ENCODE assay signal across 1 cellular context in the genomic region with DNA sequence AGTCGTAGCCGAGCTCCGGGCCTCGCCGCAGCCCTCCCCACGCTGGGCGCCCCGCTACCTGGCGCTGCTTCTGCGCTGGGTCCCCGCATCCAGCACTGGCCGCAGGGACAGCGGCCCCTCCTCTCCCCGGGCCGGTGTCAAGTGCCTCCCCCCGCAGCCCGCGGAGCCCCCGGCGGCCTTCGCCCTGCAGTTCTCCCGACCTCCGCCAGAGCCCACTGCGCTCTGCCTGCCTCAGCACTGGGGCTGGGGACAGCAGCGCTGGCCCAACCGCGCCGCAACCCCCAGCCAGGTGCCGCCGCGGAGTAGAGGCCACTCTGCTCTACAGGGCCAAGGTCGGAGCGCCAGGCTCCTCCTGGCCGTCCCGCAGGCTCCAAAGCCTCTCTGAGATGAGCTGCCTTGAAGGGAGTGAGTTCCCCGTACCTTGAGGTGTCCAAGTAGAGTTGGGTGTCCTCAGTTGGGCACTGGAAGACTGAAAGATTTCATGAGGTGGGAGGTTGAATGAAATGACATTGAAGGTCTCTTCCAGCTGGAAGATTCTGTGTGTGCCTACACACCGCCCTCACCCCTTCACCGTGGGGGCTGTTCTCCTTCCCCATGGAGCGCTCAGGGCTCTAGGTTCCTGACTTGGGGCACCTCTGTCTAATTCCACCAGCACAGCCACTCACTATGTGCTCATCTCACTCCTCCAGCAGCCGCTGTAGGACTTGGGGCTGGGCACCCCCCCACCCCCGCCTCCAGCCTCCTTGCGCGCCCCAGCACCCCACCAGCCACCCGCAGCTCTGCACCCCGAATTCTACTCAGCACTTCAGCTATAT.
A peak's percentile ranks its signal among the peaks of the same experiment; 100 is the strongest.
TF ChIP-seq lines count a peak whose summit lies in the region.

No MANE protein-coding gene starts in this region.

TF ChIP-seq in HepG2, 621 proteins besides CTCF, POLR2A, EP300 and RAD21 (continued from another document and continues in another):
- TF ChIP-seq, protein P1, sequence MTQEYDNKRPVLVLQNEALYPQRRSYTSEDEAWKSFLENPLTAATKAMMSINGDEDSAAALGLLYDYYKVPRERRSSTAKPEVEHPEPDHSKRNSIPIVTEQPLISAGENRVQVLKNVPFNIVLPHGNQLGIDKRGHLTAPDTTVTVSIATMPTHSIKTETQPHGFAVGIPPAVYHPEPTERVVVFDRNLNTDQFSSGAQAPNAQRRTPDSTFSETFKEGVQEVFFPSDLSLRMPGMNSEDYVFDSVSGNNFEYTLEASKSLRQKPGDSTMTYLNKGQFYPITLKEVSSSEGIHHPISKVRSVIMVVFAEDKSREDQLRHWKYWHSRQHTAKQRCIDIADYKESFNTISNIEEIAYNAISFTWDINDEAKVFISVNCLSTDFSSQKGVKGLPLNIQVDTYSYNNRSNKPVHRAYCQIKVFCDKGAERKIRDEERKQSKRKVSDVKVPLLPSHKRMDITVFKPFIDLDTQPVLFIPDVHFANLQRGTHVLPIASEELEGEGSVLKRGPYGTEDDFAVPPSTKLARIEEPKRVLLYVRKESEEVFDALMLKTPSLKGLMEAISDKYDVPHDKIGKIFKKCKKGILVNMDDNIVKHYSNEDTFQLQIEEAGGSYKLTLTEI (CRISPR knock-in tag; conservative IDR thresholded peaks at IDR 0.05), result no peak
- TF ChIP-seq ZNF678 (CRISPR knock-in tag; IDR thresholded peaks at IDR 0.05) (0 out of 2 replicates have a peak, but pooled peaks have one; percentile 53), GABPB1 (CRISPR knock-in tag; IDR thresholded peaks at IDR 0.05) (peak; percentile 85), ZNF256 (CRISPR knock-in tag; conservative IDR thresholded peaks at IDR 0.05) (0 out of 2 replicates have a peak, but pooled peaks have one; percentile 27), ZNF44 (CRISPR knock-in tag; IDR thresholded peaks at IDR 0.05) (0 out of 2 replicates have a peak, but pooled peaks have one; percentile 87), KDM5B (CRISPR knock-in tag; IDR thresholded peaks at IDR 0.05; ENCODE audit: borderline replicate concordance) (peak; percentile 95; the same call in 1 of the 2 replicates), HNRNPL (IDR thresholded peaks at IDR 0.05; ENCODE audit: low read depth, low read length) (peak; percentile 71; the same call in 1 of the 2 replicates), ZNF556 (CRISPR knock-in tag; IDR thresholded peaks at IDR 0.05; ENCODE audit: borderline replicate concordance) (peak; percentile 95; the same call in 1 of the 2 replicates), XRCC5 (optimal IDR thresholded peaks at IDR 0.05; ENCODE audit: low read length) (peak; percentile 99), ZNF501 (CRISPR knock-in tag; IDR thresholded peaks at IDR 0.05) (peak; percentile 90), SYNCRIP (IDR thresholded peaks at IDR 0.05; ENCODE audit: insufficient read depth, low read depth, low read length) (no peak), ZNF138 (CRISPR knock-in tag; IDR thresholded peaks at IDR 0.05; ENCODE audit: low read depth) (no peak), ZNF354B (CRISPR knock-in tag; IDR thresholded peaks at IDR 0.05) (peak; percentile 57; the same call in 1 of the 2 replicates), ZNF484 (CRISPR knock-in tag; IDR thresholded peaks at IDR 0.05; ENCODE audit: borderline replicate concordance, low read depth) (0 out of 2 replicates have a peak, but pooled peaks have one; percentile 52), MED8 (CRISPR knock-in tag; IDR thresholded peaks at IDR 0.05; ENCODE audit: insufficient replicate concordance) (peak; percentile 51), KAT8 (CRISPR knock-in tag; IDR thresholded peaks at IDR 0.05) (peak; percentile 85), SATB2 (CRISPR knock-in tag; IDR thresholded peaks at IDR 0.05) (no peak), NR2F6 (IDR thresholded peaks at IDR 0.05) (no peak; the same call in 1 of the 2 replicates), NR2F6 (CRISPR knock-in tag; IDR thresholded peaks at IDR 0.05) (peak; percentile 85), ZNF75D (CRISPR knock-in tag; IDR thresholded peaks at IDR 0.05; ENCODE audit: borderline replicate concordance) (no peak), ZNF441 (CRISPR knock-in tag; IDR thresholded peaks at IDR 0.05; ENCODE audit: borderline replicate concordance) (peak; percentile 84; the same call in 1 of the 2 replicates), POLR2G (IDR thresholded peaks at IDR 0.05; ENCODE audit: low read depth, low read length) (peak; percentile 50; the same call in 1 of the 2 replicates), ZNF83 (CRISPR knock-in tag; IDR thresholded peaks at IDR 0.05; ENCODE audit: borderline replicate concordance) (peak; percentile 83; the same call in 1 of the 2 replicates), ZNF335 (CRISPR knock-in tag; IDR thresholded peaks at IDR 0.05) (peak; percentile 75; the same call in 1 of the 2 replicates), CBX5 (CRISPR knock-in tag; IDR thresholded peaks at IDR 0.05; ENCODE audit: borderline replicate concordance) (peak; percentile 95; the same call in 1 of the 2 replicates), ARID2 (CRISPR knock-in tag; IDR thresholded peaks at IDR 0.05; ENCODE audit: borderline replicate concordance) (peak; percentile 97), ZNF564 (CRISPR knock-in tag; IDR thresholded peaks at IDR 0.05) (no peak), POGZ (CRISPR knock-in tag; IDR thresholded peaks at IDR 0.05) (peak; percentile 93), ZMAT3 (CRISPR knock-in tag; conservative IDR thresholded peaks at IDR 0.05) (peak; percentile 87; the same call in 1 of the 2 replicates), SRSF1 (optimal IDR thresholded peaks at IDR 0.05; ENCODE audit: low read depth, low read length) (peak; percentile 99), HNRNPLL (IDR thresholded peaks at IDR 0.05; ENCODE audit: low read depth, low read length, poor library complexity, severe bottlenecking) (peak; percentile 78), SIN3B (IDR thresholded peaks at IDR 0.05; ENCODE audit: low read length) (peak; percentile 63; the same call in 1 of the 2 replicates), RFX3 (CRISPR knock-in tag; IDR thresholded peaks at IDR 0.05) (0 out of 2 replicates have a peak, but pooled peaks have one; percentile 22), TCF7 (IDR thresholded peaks at IDR 0.05; ENCODE audit: low read depth) (no peak), ZNF430 (CRISPR knock-in tag; IDR thresholded peaks at IDR 0.05) (peak; percentile 96), SSRP1 (CRISPR knock-in tag; IDR thresholded peaks at IDR 0.05) (peak; percentile 85; the same call in 1 of the 2 replicates)
- TF ChIP-seq, protein P2, sequence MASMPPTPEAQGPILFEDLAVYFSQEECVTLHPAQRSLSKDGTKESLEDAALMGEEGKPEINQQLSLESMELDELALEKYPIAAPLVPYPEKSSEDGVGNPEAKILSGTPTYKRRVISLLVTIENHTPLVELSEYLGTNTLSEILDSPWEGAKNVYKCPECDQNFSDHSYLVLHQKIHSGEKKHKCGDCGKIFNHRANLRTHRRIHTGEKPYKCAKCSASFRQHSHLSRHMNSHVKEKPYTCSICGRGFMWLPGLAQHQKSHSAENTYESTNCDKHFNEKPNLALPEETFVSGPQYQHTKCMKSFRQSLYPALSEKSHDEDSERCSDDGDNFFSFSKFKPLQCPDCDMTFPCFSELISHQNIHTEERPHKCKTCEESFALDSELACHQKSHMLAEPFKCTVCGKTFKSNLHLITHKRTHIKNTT (CRISPR knock-in tag; IDR thresholded peaks at IDR 0.05), result no peak
- TF ChIP-seq, protein P3, sequence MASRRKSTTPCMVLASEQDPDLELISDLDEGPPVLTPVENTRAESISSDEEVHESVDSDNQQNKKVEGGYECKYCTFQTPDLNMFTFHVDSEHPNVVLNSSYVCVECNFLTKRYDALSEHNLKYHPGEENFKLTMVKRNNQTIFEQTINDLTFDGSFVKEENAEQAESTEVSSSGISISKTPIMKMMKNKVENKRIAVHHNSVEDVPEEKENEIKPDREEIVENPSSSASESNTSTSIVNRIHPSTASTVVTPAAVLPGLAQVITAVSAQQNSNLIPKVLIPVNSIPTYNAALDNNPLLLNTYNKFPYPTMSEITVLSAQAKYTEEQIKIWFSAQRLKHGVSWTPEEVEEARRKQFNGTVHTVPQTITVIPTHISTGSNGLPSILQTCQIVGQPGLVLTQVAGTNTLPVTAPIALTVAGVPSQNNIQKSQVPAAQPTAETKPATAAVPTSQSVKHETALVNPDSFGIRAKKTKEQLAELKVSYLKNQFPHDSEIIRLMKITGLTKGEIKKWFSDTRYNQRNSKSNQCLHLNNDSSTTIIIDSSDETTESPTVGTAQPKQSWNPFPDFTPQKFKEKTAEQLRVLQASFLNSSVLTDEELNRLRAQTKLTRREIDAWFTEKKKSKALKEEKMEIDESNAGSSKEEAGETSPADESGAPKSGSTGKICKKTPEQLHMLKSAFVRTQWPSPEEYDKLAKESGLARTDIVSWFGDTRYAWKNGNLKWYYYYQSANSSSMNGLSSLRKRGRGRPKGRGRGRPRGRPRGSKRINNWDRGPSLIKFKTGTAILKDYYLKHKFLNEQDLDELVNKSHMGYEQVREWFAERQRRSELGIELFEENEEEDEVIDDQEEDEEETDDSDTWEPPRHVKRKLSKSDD (CRISPR knock-in tag; IDR thresholded peaks at IDR 0.05; ENCODE audit: low read depth), result peak; percentile 85; the same call in 1 of the 2 replicates
- TF ChIP-seq, protein P4, sequence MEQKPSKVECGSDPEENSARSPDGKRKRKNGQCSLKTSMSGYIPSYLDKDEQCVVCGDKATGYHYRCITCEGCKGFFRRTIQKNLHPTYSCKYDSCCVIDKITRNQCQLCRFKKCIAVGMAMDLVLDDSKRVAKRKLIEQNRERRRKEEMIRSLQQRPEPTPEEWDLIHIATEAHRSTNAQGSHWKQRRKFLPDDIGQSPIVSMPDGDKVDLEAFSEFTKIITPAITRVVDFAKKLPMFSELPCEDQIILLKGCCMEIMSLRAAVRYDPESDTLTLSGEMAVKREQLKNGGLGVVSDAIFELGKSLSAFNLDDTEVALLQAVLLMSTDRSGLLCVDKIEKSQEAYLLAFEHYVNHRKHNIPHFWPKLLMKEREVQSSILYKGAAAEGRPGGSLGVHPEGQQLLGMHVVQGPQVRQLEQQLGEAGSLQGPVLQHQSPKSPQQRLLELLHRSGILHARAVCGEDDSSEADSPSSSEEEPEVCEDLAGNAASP (CRISPR knock-in tag; IDR thresholded peaks at IDR 0.05; ENCODE audit: borderline replicate concordance), result peak; percentile 91
- TF ChIP-seq, protein P5, sequence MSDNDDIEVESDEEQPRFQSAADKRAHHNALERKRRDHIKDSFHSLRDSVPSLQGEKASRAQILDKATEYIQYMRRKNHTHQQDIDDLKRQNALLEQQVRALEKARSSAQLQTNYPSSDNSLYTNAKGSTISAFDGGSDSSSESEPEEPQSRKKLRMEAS (IDR thresholded peaks at IDR 0.05), result peak; percentile 67; the same call in 1 of the 2 replicates
- TF ChIP-seq, protein P6, sequence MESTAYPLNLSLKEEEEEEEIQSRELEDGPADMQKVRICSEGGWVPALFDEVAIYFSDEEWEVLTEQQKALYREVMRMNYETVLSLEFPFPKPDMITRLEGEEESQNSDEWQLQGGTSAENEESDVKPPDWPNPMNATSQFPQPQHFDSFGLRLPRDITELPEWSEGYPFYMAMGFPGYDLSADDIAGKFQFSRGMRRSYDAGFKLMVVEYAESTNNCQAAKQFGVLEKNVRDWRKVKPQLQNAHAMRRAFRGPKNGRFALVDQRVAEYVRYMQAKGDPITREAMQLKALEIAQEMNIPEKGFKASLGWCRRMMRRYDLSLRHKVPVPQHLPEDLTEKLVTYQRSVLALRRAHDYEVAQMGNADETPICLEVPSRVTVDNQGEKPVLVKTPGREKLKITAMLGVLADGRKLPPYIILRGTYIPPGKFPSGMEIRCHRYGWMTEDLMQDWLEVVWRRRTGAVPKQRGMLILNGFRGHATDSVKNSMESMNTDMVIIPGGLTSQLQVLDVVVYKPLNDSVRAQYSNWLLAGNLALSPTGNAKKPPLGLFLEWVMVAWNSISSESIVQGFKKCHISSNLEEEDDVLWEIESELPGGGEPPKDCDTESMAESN (CRISPR knock-in tag; conservative IDR thresholded peaks at IDR 0.05), result peak; percentile 95
- TF ChIP-seq, protein P7, sequence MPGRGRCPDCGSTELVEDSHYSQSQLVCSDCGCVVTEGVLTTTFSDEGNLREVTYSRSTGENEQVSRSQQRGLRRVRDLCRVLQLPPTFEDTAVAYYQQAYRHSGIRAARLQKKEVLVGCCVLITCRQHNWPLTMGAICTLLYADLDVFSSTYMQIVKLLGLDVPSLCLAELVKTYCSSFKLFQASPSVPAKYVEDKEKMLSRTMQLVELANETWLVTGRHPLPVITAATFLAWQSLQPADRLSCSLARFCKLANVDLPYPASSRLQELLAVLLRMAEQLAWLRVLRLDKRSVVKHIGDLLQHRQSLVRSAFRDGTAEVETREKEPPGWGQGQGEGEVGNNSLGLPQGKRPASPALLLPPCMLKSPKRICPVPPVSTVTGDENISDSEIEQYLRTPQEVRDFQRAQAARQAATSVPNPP (CRISPR knock-in tag; IDR thresholded peaks at IDR 0.05), result peak; percentile 85
- TF ChIP-seq, protein P8, sequence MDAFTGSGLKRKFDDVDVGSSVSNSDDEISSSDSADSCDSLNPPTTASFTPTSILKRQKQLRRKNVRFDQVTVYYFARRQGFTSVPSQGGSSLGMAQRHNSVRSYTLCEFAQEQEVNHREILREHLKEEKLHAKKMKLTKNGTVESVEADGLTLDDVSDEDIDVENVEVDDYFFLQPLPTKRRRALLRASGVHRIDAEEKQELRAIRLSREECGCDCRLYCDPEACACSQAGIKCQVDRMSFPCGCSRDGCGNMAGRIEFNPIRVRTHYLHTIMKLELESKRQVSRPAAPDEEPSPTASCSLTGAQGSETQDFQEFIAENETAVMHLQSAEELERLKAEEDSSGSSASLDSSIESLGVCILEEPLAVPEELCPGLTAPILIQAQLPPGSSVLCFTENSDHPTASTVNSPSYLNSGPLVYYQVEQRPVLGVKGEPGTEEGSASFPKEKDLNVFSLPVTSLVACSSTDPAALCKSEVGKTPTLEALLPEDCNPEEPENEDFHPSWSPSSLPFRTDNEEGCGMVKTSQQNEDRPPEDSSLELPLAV (CRISPR knock-in tag; conservative IDR thresholded peaks at IDR 0.05; ENCODE audit: low read depth), result no peak
